9 cellular contexts compared by ENCODE assay signal in genomic region chr1:173506437-173506836, GRCh38. TPM values are rescaled to one million over a fixed set of nuclear protein-coding genes. Genes with fewer than 3 reads are reported as not detected.
DNase-seq lines count a peak whose midpoint lies in the region; ATAC-seq, FAIRE-seq and TF ChIP-seq lines count a peak whose summit lies in the region.
"Had no signal": no experiment of that assay in that cellular context is flagged by ENCODE, and none has a peak within 500 bp of the region (broad histone marks: within the 10 kb centered on the region; RNA-seq: fewer than 3 reads in every experiment).

No MANE protein-coding gene starts in this region.

- H3K9ac ChIP-seq in K562 (ENCODE audit: insufficient read depth in 1 of 2, low read depth in 2 of 2, low read length in 2 of 2) (no peak overlapping the region), mesenchymal stem cell (ENCODE audit: low read length) (peak overlapping the region; percentile 71)

- H3K27ac ChIP-seq in K562 (ENCODE audit: extremely low read depth, low read depth, low read length) (no peak overlapping the region), mesenchymal stem cell (ENCODE audit: low read length, poor library complexity, severe bottlenecking) (peak overlapping the region; percentile 92)

- H3K4me1 ChIP-seq in K562 (replicated peaks in 1 of 2; ENCODE audit: control insufficient read depth in 2 of 2, insufficient read depth in 2 of 2, low read length in 2 of 2): peaks cover 0 to 9% of the 10 kb centered on the region in 2 experiments; a peak in 2 of 5 replicates
- H3K4me1 ChIP-seq in mesenchymal stem cell (ENCODE audit: control insufficient read depth, insufficient read depth, low read depth, low read length): peaks cover 4% of the 10 kb centered on the region

- peak in 1 of 2 experiments; percentile 56; a peak in 2 of 4 replicates for TF ChIP-seq RAD21 in K562 (CRISPR knock-in tag; conservative IDR thresholded peaks at IDR 0.05 in 1 of 2, IDR thresholded peaks at IDR 0.05 in 1 of 2)

- TF ChIP-seq POLR2A in K562 (conservative IDR thresholded peaks at IDR 0.05): no peak

- no peak overlapping the region for H3K14ac ChIP-seq in mesenchymal stem cell (ENCODE audit: low read length in 2 of 2)

- H2BK15ac ChIP-seq in mesenchymal stem cell (ENCODE audit: low read depth, poor library complexity, severe bottlenecking): no peak overlapping the region

- no TSS peak for BruUV-seq in K562 (replicated peaks; lab: Mats Ljungman, UMichigan)

- H2BK12ac ChIP-seq in mesenchymal stem cell (ENCODE audit: low read length in 2 of 2): peak overlapping the region in 1 of 2 experiments; percentile 2

- H2BK5ac ChIP-seq in mesenchymal stem cell (ENCODE audit: low read depth, low read length, poor library complexity, severe bottlenecking): no peak overlapping the region

- intact Hi-C loops in K562 (cut with micrococcal nuclease): no loop called here

- H3K9me3 ChIP-seq in K562 (replicated peaks; ENCODE audit: control insufficient read depth, insufficient read depth, low read depth, low read length): no peaks in the 10 kb centered on the region
- H3K9me3 ChIP-seq in mesenchymal stem cell (ENCODE audit: control insufficient read depth, low read length): no peaks in the 10 kb centered on the region

- no peaks in the 10 kb centered on the region for H3K79me1 ChIP-seq in mesenchymal stem cell (replicated peaks; ENCODE audit: low read length, poor library complexity, severe bottlenecking)

- H3K79me2 ChIP-seq in K562 (ENCODE audit: control insufficient read depth, insufficient read depth, low read length): no peaks in the 10 kb centered on the region

- peak overlapping the region in 1 of 2 experiments; percentile 31 for H3K18ac ChIP-seq in mesenchymal stem cell (ENCODE audit: low read depth in 1 of 2, low read length in 2 of 2)

- no peak overlapping the region for H3K4me2 ChIP-seq in K562 (ENCODE audit: insufficient read depth, low read length)
- no peak overlapping the region for H3K4me2 ChIP-seq in mesenchymal stem cell (ENCODE audit: low read length, poor library complexity, severe bottlenecking)

- CTCF ChIA-PET in K562 (lab: Yijun Ruan, JAX; ENCODE audit: low intra/inter-chr PET ratio): no interaction called here

- no peak overlapping the region for H2AFZ ChIP-seq in K562 (ENCODE audit: low read depth, low read length)
- H2AFZ ChIP-seq in mesenchymal stem cell (ENCODE audit: low read depth, low read length): no peak overlapping the region

- H4K91ac ChIP-seq in mesenchymal stem cell (ENCODE audit: low read length): no peak overlapping the region

- no peaks in the 10 kb centered on the region; the same call in 2 of the 3 replicates for H3K36me3 ChIP-seq in K562 (ENCODE audit: control insufficient read depth, insufficient read depth, low read length)
- H3K36me3 ChIP-seq in mesenchymal stem cell (ENCODE audit: control insufficient read depth in 1 of 2, insufficient read depth in 2 of 2, low read depth in 1 of 2, low read length in 2 of 2): no peaks in the 10 kb centered on the region

- peak; percentile 63 for ATAC-seq in K562
- no peak for ATAC-seq in GM21529 (IDR thresholded peaks at IDR 0.05; ENCODE audit: unreplicated experiment)

- H3K27me3 ChIP-seq in K562 (ENCODE audit: control insufficient read depth in 2 of 2, insufficient read depth in 2 of 2, low read length in 2 of 2) (no peaks in the 10 kb centered on the region), mesenchymal stem cell (ENCODE audit: control insufficient read depth in 1 of 2, insufficient read depth in 1 of 2, low read length in 2 of 2) (no peaks in the 10 kb centered on the region)

- no peaks in the 10 kb centered on the region for H4K20me1 ChIP-seq in K562 (replicated peaks; ENCODE audit: control insufficient read depth, insufficient read depth, low read length)

- H3K4me3 ChIP-seq in K562 (no peak overlapping the region), mesenchymal stem cell (ENCODE audit: insufficient read depth in 1 of 2, low read depth in 1 of 2, low read length in 2 of 2) (no peak overlapping the region)

- FAIRE-seq in K562 (lab: Jason Lieb, UNC): no peak

- TF ChIP-seq EP300 in K562 (IDR thresholded peaks at IDR 0.05; ENCODE audit: low read length): no peak

- DNase-seq in ELF-1 (ENCODE audit: low read depth, low spot score): peak; percentile 11
- DNase-seq in LHCN-M2 (ENCODE audit: low read depth): peak; percentile 9
- no peak for DNase-seq in K562 (ENCODE audit: extremely low read depth in 1 of 4, low spot score in 3 of 4)
- DNase-seq in mesenchymal stem cell: no peak
- no peak for DNase-seq in NCI-H2196 treated with DMSO at 0.1 percent for 48 hours (lab: John Stamatoyannopoulos, UW; ENCODE audit: unreplicated experiment)
- no peak for DNase-seq in medulla oblongata (ENCODE audit: extremely low spot score)
- no peak for DNase-seq in ecto neural progenitor cell (ENCODE audit: low spot score)
- DNase-seq: NCI-H446 treated with DMSO at 0.1 percent for 48 hours had no signal

- no peak overlapping the region for H3K4ac ChIP-seq in mesenchymal stem cell (ENCODE audit: low read depth in 1 of 2, low read length in 2 of 2)

- POLR2A ChIA-PET in K562 (lab: Yijun Ruan, JAX): interaction anchor here (0.5 to 1.1 kb wide), 4 partner anchors 10 to 1652 kb away, joined by 3 to 5 read pairs (median 4); no protein-coding TSS in a partner anchor

- no peak overlapping the region for H3K23ac ChIP-seq in mesenchymal stem cell (ENCODE audit: low read length in 2 of 2)

- no peaks in the 10 kb centered on the region for H3K9me1 ChIP-seq in K562 (ENCODE audit: control insufficient read depth, insufficient read depth, low read length)

- peak; percentile 29 to 49 (median 38); a peak in 5 of 6 replicates for TF ChIP-seq CTCF in K562 (IDR thresholded peaks at IDR 0.05 in 2 of 3, conservative IDR thresholded peaks at IDR 0.05 in 1 of 3; ENCODE audit: insufficient read depth in 2 of 3, low read depth in 1 of 3, low read length in 3 of 3)

- in situ Hi-C loops in K562 (cut with MboI): no loop called here

- H2AK5ac ChIP-seq in mesenchymal stem cell (ENCODE audit: low read length, severe bottlenecking): peak overlapping the region; percentile 72

- H2BK120ac ChIP-seq in mesenchymal stem cell (ENCODE audit: low read depth, low read length): no peak overlapping the region

- no peak overlapping the region for H4K8ac ChIP-seq in mesenchymal stem cell (ENCODE audit: low read length)

- WGBS in K562 (ENCODE audit: insufficient coverage, low coverage, missing lambda C conversion rate): 55% methylated on average over 6 of the region's 6 CpGs
- WGBS in mesenchymal stem cell: 96% methylated on average over 6 of the region's 6 CpGs

TF ChIP-seq in K562, 482 proteins besides CTCF, POLR2A, EP300 and RAD21 (continues in another document):
- TF ChIP-seq NR2F6 (CRISPR knock-in tag; IDR thresholded peaks at IDR 0.05) (no peak), SMC3 (conservative IDR thresholded peaks at IDR 0.05; ENCODE audit: insufficient read depth, low read depth, low read length) (0 out of 2 replicates have a peak, but pooled peaks have one; percentile 19), KAT2B (IDR thresholded peaks at IDR 0.05; ENCODE audit: low read depth, low read length) (no peak)
- TF ChIP-seq, protein P1, sequence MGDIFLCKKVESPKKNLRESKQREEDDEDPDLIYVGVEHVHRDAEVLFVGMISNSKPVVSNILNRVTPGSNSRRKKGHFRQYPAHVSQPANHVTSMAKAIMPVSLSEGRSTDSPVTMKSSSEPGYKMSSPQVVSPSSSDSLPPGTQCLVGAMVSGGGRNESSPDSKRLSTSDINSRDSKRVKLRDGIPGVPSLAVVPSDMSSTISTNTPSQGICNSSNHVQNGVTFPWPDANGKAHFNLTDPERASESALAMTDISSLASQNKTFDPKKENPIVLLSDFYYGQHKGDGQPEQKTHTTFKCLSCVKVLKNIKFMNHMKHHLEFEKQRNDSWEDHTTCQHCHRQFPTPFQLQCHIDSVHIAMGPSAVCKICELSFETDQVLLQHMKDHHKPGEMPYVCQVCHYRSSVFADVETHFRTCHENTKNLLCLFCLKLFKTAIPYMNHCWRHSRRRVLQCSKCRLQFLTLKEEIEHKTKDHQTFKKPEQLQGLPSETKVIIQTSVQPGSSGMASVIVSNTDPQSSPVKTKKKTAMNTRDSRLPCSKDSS (IDR thresholded peaks at IDR 0.05; ENCODE audit: low read depth, partially characterized antibody): no peak
- TF ChIP-seq, protein P2, sequence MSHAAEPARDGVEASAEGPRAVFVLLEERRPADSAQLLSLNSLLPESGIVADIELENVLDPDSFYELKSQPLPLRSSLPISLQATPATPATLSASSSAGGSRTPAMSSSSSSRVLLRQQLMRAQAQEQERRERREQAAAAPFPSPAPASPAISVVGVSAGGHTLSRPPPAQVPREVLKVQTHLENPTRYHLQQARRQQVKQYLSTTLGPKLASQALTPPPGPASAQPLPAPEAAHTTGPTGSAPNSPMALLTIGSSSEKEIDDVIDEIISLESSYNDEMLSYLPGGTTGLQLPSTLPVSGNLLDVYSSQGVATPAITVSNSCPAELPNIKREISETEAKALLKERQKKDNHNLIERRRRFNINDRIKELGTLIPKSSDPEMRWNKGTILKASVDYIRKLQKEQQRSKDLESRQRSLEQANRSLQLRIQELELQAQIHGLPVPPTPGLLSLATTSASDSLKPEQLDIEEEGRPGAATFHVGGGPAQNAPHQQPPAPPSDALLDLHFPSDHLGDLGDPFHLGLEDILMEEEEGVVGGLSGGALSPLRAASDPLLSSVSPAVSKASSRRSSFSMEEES (CRISPR knock-in tag; IDR thresholded peaks at IDR 0.05): no peak

RNA-seq across cellular contexts. Expression of gene PRDX6, which starts 29.3 kb away (rescaled TPM):
- 235 and 258 TPM in 2 replicates for total RNA-seq in LHCN-M2 (2014; rRNA removed)
- 359 TPM for polyA plus RNA-seq in LHCN-M2 (2012)
- 92.6 and 207 TPM in 2 replicates for total RNA-seq in K562 (2011; cell fraction: chromatin; rRNA removed; ENCODE audit: low replicate concordance)
- total RNA-seq in K562 (2011; cell fraction: nucleolus; rRNA removed): 94.7 and 99.7 TPM in 2 replicates
- total RNA-seq in K562 (2011; cell fraction: nucleoplasm; rRNA removed): 162 and 225 TPM in 2 replicates
- total RNA-seq in K562 (2014; rRNA removed): 288 and 356 TPM in 2 replicates
- 610 and 692 TPM in 2 replicates for total RNA-seq in K562 (2014; rRNA removed; fragmentation: Illumina TruSeq; extraction: Trizol)
- total RNA-seq in K562 (2015; rRNA removed; fragmentation: Illumina TruSeq; extraction: Trizol): 447 and 473 TPM in 2 replicates
- total RNA-seq in K562 (2021): 540 and 565 TPM in 2 replicates
- 667 and 707 TPM in 2 replicates for polyA plus RNA-seq in K562 (2011; rRNA removed)
- polyA plus RNA-seq in K562 (2011; cell fraction: cytosol; rRNA removed): 284 and 513 TPM in 2 replicates
- 318 and 427 TPM in 2 replicates for polyA plus RNA-seq in K562 (2011; cell fraction: nucleus; rRNA removed)
- 371 and 470 TPM in 2 replicates for polyA plus RNA-seq in K562 (2012)
- 636 and 642 TPM in 2 replicates for polyA plus RNA-seq in K562 (2014; fragmentation: Illumina TruSeq; extraction: Trizol)
- 1,000 to 10,000 TPM in 1 of 2 experiments, 100 to 1,000 TPM in 1; 884 to 1,082 TPM for polyA plus RNA-seq in K562 (2014; fragmentation: Nextera tagmentation; extraction: Ambion mirVana)
- polyA plus RNA-seq in K562 (2014; rRNA removed): 277 and 291 TPM in 2 replicates
- 909 and 927 TPM in 2 replicates for polyA minus RNA-seq in K562 (2011; rRNA and poly(A)+ RNA removed)
- 447 and 551 TPM in 2 replicates for polyA minus RNA-seq in K562 (2011; cell fraction: cytosol; rRNA and poly(A)+ RNA removed)
- 125 and 223 TPM in 2 replicates for polyA minus RNA-seq in K562 (2011; cell fraction: nucleus; rRNA and poly(A)+ RNA removed)
- 474 TPM for polyA plus RNA-seq in mesenchymal stem cell (2013, experiment 1 of 2)
- 494 TPM for polyA plus RNA-seq in mesenchymal stem cell (2013, experiment 2 of 2)

Comparison
In these comparisons a context has a peak if more than half of its experiments do, and no peak if none do; other contexts are left out.
1. DNase-seq: peak in ELF-1 (single experiment) and LHCN-M2 (single experiment); none in K562 (0 of 4), mesenchymal stem cell (single experiment), NCI-H2196 treated with DMSO at 0.1 percent for 48 hours (single experiment), medulla oblongata (single experiment) and ecto neural progenitor cell (single experiment).